ENCODE assay signal across 8 cellular contexts in the genomic region with DNA sequence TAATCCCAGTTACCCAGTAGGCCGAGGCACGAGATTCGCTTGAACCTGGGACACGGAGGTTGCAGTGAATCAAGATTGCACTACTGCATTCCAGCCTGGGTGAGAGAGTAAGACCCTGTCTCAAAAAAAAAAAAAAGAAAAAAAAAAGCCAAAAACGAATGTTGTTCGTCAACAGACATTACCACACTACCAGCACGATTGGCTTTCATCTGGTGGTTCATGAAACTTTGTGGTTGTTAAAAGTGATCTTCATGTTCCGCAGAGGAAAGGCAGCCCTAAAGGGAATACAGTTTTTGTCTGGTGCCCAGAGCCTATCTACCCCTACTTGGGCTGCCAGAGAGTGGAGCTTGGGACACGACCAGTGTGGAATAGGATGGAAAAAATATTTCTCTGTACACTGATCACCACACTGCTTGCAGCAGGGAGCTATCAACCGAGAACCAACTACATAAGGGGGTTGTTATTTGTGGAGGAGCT. TPM values are rescaled to one million over a fixed set of nuclear protein-coding genes. Genes with fewer than 3 reads are reported as not detected.
DNase-seq lines count a peak whose midpoint lies in the region; ATAC-seq and TF ChIP-seq lines count a peak whose summit lies in the region.

No MANE protein-coding gene starts in this region.

- no peaks in the 10 kb centered on the region for H3K36me3 Mint-ChIP-seq in natural killer cell treated with Interleukin-12 subunit alpha and Interleukin-12 subunit beta and Interleukin-15 and Interleukin-18, amount 100 ng/mL, for 72 hours

- peak; percentile 27 for DNase-seq in activated CD4-positive, alpha-beta T cell treated with anti-CD3 and anti-CD28 coated beads for 48 hours
- DNase-seq in natural killer cell treated with Interleukin-12 subunit alpha and Interleukin-12 subunit beta and Interleukin-15 and Interleukin-18, amount 100 ng/mL, for 72 hours (ENCODE audit: low spot score): no peak
- DNase-seq in Right ventricle myocardium superior: no peak
- DNase-seq in occipital lobe (lab: John Stamatoyannopoulos, UW): no peak
- no peak for DNase-seq in hypothalamus (lab: John Stamatoyannopoulos, UW)
- no peak for DNase-seq in GM10248 (ENCODE audit: extremely low spot score)

- H3K27ac Mint-ChIP-seq in natural killer cell treated with Interleukin-12 subunit alpha and Interleukin-12 subunit beta and Interleukin-15 and Interleukin-18, amount 100 ng/mL, for 72 hours: peak overlapping the region; percentile 70 to 77

- POLR2A ChIA-PET in GM10248 (lab: Yijun Ruan, JAX): interaction anchor here (0.7 to 0.8 kb wide), 2 partner anchors 14 to 251 kb away, joined by 3 read pairs; no protein-coding TSS in a partner anchor

- no peaks in the 10 kb centered on the region for H3K9me3 Mint-ChIP-seq in natural killer cell treated with Interleukin-12 subunit alpha and Interleukin-12 subunit beta and Interleukin-15 and Interleukin-18, amount 100 ng/mL, for 72 hours

- H3K27me3 Mint-ChIP-seq in natural killer cell treated with Interleukin-12 subunit alpha and Interleukin-12 subunit beta and Interleukin-15 and Interleukin-18, amount 100 ng/mL, for 72 hours: peaks cover 0 to 5% of the 10 kb centered on the region in 2 donors

- H3K4me1 Mint-ChIP-seq in natural killer cell treated with Interleukin-12 subunit alpha and Interleukin-12 subunit beta and Interleukin-15 and Interleukin-18, amount 100 ng/mL, for 72 hours (ENCODE audit: low read depth in 2 of 2): peaks cover 65 to 83% of the 10 kb centered on the region in 2 donors

- TF ChIP-seq CTCF in GM10248 (IDR thresholded peaks at IDR 0.05; ENCODE audit: control extremely low read depth, extremely low read depth, low read depth, missing control alignments): no peak

- ATAC-seq in GM19395 (IDR thresholded peaks at IDR 0.05; ENCODE audit: unreplicated experiment): peak; percentile 12
- ATAC-seq in HG03064 (IDR thresholded peaks at IDR 0.05; ENCODE audit: low read depth, unreplicated experiment): peak; percentile 0
- peak in 1 of 2 donors; percentile 59 for ATAC-seq in natural killer cell treated with Interleukin-12 subunit alpha and Interleukin-12 subunit beta and Interleukin-15 and Interleukin-18, amount 100 ng/mL, for 72 hours
- ATAC-seq in Right ventricle myocardium superior (ENCODE audit: poor library complexity): no peak

- CTCF ChIA-PET in GM10248 (lab: Yijun Ruan, JAX): interaction anchor here (0.7 to 1.7 kb wide), 6 partner anchors 73 to 393 kb away, joined by 3 to 4 read pairs (median 3); no protein-coding TSS in a partner anchor

- intact Hi-C loops in Right ventricle myocardium superior (cut with DNase I): no loop called here

- peak overlapping the region; percentile 59 for H3K4me3 Mint-ChIP-seq in natural killer cell treated with Interleukin-12 subunit alpha and Interleukin-12 subunit beta and Interleukin-15 and Interleukin-18, amount 100 ng/mL, for 72 hours

RNA-seq across cellular contexts. Expression of a gene that starts 13.6 kb away (rescaled TPM):
- total RNA-seq in natural killer cell treated with Interleukin-12 subunit alpha and Interleukin-12 subunit beta and Interleukin-15 and Interleukin-18, amount 100 ng/mL, for 72 hours: 10 to 100 TPM; 72.1 to 74.8 TPM
- total RNA-seq in Right ventricle myocardium superior: 2.0 TPM
- total RNA-seq in occipital lobe: 115 TPM

Comparison
In these comparisons a context has a peak if more than half of its experiments do, and no peak if none do; other contexts are left out.
1. RNA of a gene that starts 13.6 kb away (total RNA-seq): 115 TPM in occipital lobe (single experiment) and 72.1 to 74.8 TPM in natural killer cell treated with Interleukin-12 subunit alpha and Interleukin-12 subunit beta and Interleukin-15 and Interleukin-18, amount 100 ng/mL, for 72 hours; 2.0 TPM in Right ventricle myocardium superior (single experiment); every median in the first group is over 10 times any median in the second.